Comparison of ENCODE assay signal across 10 cellular contexts in the genomic region with DNA sequence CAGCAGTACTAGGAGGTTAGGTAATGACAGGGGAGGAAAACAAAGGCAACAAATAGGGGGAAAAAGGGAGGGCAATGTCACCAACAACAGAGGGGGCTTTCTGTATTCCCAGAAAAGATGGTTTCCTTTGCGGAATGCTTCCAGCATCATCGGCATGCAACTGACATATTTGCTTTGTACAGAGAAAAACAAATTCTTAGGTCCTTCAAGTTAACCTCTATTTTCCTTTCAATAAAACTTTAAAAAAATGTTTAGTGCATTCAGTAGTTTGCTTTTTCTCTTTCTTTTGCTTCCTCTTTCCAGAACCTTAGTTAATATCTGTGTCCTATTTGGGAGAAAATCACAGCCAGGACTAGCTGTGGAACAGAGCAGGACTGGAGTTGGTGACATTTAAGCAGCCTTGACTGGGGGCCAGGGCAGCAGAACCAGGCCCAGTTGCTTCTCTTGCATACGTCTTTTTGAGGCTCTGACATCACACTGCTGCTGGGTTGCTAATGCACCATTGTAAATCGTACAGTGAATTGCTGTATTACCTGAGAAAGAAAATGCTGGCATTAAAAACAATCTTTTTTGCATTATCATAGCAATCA.
DNase-seq lines count a peak whose midpoint lies in the region; ATAC-seq, FAIRE-seq and TF ChIP-seq lines count a peak whose summit lies in the region.
"Had no signal": no experiment of that assay in that cellular context is flagged by ENCODE, and none has a peak within 500 bp of the region (broad histone marks: within the 10 kb centered on the region; RNA-seq: fewer than 3 reads in every experiment).

No MANE protein-coding gene starts in this region.

- H3K27ac ChIP-seq in astrocyte (ENCODE audit: low read depth, low read length) (no peak overlapping the region), temporal lobe (ENCODE audit: low read depth, low read length) (peak overlapping the region; percentile 94)
- no peak overlapping the region for H3K27ac ChIP-seq in CD8-positive, alpha-beta memory T cell (ENCODE audit: low read depth, low read length)
- H3K27ac ChIP-seq: heart right ventricle had no signal

- H3K9me3 ChIP-seq in astrocyte (ENCODE audit: insufficient read depth, low read depth, low read length), result no peaks in the 10 kb centered on the region
- H3K9me3 ChIP-seq in CD8-positive, alpha-beta memory T cell (ENCODE audit: low read length), result no peaks in the 10 kb centered on the region
- H3K9me3 ChIP-seq: heart right ventricle had no signal

- ATAC-seq in activated naive CD8-positive, alpha-beta T cell treated with anti-CD3 and anti-CD28 coated beads, Interleukin-2, amount 50 U/mL, for 24 hours, result no peak
- ATAC-seq in HG02642 (IDR thresholded peaks at IDR 0.05; ENCODE audit: poor library complexity, unreplicated experiment), result no peak
- ATAC-seq in HG02763 (IDR thresholded peaks at IDR 0.05; ENCODE audit: unreplicated experiment), result no peak
- ATAC-seq: heart right ventricle had no signal

- H4K20me1 ChIP-seq in astrocyte (ENCODE audit: insufficient read depth, low read length), result no peaks in the 10 kb centered on the region

- H3K4me1 ChIP-seq in astrocyte (ENCODE audit: insufficient read depth, low read length), result no peaks in the 10 kb centered on the region
- no peaks in the 10 kb centered on the region for H3K4me1 ChIP-seq in CD8-positive, alpha-beta memory T cell (ENCODE audit: insufficient read depth, low read length)

- H3K36me3 ChIP-seq in astrocyte (ENCODE audit: insufficient read depth, low read length), result no peaks in the 10 kb centered on the region
- H3K36me3 ChIP-seq in CD8-positive, alpha-beta memory T cell (ENCODE audit: insufficient read depth, low read length), result no peaks in the 10 kb centered on the region
- H3K36me3 ChIP-seq: heart right ventricle had no signal

- no peak for TF ChIP-seq CTCF in astrocyte (IDR thresholded peaks at IDR 0.05; ENCODE audit: insufficient read depth, low read depth, low read length)

- H3K4me3 ChIP-seq in astrocyte (ENCODE audit: insufficient read depth, low read depth, low read length), result peak overlapping the region; percentile 43
- H3K4me3 ChIP-seq in CD8-positive, alpha-beta memory T cell (ENCODE audit: low read length), result no peak overlapping the region

- FAIRE-seq in astrocyte (lab: Jason Lieb, UNC), result no peak

- peaks cover 53% of the 10 kb centered on the region for H3K27me3 Mint-ChIP-seq in activated naive CD8-positive, alpha-beta T cell treated with anti-CD3 and anti-CD28 coated beads for 36 hours
- H3K27me3 Mint-ChIP-seq in activated naive CD8-positive, alpha-beta T cell treated with anti-CD3 and anti-CD28 coated beads, Interleukin-2, amount 50 U/mL, for 24 hours, result peaks cover 33% of the 10 kb centered on the region
- no peaks in the 10 kb centered on the region for H3K27me3 Mint-ChIP-seq in astrocyte (ENCODE audit: low read depth, unreplicated experiment)
- peaks cover 15 to 46% of the 10 kb centered on the region in 2 donors for H3K27me3 Mint-ChIP-seq in CD8-positive, alpha-beta memory T cell

- CTCF ChIA-PET in CD8-positive, alpha-beta memory T cell (lab: Charles Lee), result no interaction called here

- no peaks in the 10 kb centered on the region for H3K9me3 Mint-ChIP-seq in activated naive CD8-positive, alpha-beta T cell treated with anti-CD3 and anti-CD28 coated beads for 36 hours
- H3K9me3 Mint-ChIP-seq in activated naive CD8-positive, alpha-beta T cell treated with anti-CD3 and anti-CD28 coated beads, Interleukin-2, amount 50 U/mL, for 24 hours, result no peaks in the 10 kb centered on the region
- H3K9me3 Mint-ChIP-seq in astrocyte (ENCODE audit: unreplicated experiment), result no peaks in the 10 kb centered on the region
- H3K9me3 Mint-ChIP-seq in CD8-positive, alpha-beta memory T cell, result peaks cover 0 to 4% (median 0%) of the 10 kb centered on the region in 5 donors

- H2AFZ ChIP-seq in astrocyte (ENCODE audit: low read depth, low read length), result peak overlapping the region; percentile 62

- no peak for DNase-seq in activated naive CD8-positive, alpha-beta T cell treated with anti-CD3 and anti-CD28 coated beads for 36 hours
- no peak for DNase-seq in activated naive CD8-positive, alpha-beta T cell treated with anti-CD3 and anti-CD28 coated beads, Interleukin-2, amount 50 U/mL, for 24 hours
- DNase-seq in astrocyte (ENCODE audit: low read depth), result no peak
- peak; percentile 20 for DNase-seq in left kidney (ENCODE audit: low read depth, low spot score)
- no peak for DNase-seq in CD8-positive, alpha-beta memory T cell
- DNase-seq: activated CD4-positive, alpha-beta T cell treated with anti-CD3 and anti-CD28 coated beads for 48 hours; heart right ventricle had no signal

- POLR2A ChIA-PET in CD8-positive, alpha-beta memory T cell (lab: Charles Lee), result no interaction called here

- no peak overlapping the region for H3K27ac Mint-ChIP-seq in activated naive CD8-positive, alpha-beta T cell treated with anti-CD3 and anti-CD28 coated beads for 36 hours
- no peak overlapping the region for H3K27ac Mint-ChIP-seq in activated naive CD8-positive, alpha-beta T cell treated with anti-CD3 and anti-CD28 coated beads, Interleukin-2, amount 50 U/mL, for 24 hours
- H3K27ac Mint-ChIP-seq in astrocyte (ENCODE audit: unreplicated experiment), result peak overlapping the region; percentile 95
- H3K27ac Mint-ChIP-seq in CD8-positive, alpha-beta memory T cell, result no peak overlapping the region

- H3K4me1 Mint-ChIP-seq in activated naive CD8-positive, alpha-beta T cell treated with anti-CD3 and anti-CD28 coated beads for 36 hours, result peaks cover 4% of the 10 kb centered on the region
- H3K4me1 Mint-ChIP-seq in activated naive CD8-positive, alpha-beta T cell treated with anti-CD3 and anti-CD28 coated beads, Interleukin-2, amount 50 U/mL, for 24 hours, result peaks cover 8% of the 10 kb centered on the region
- H3K4me1 Mint-ChIP-seq in astrocyte (ENCODE audit: low read depth, unreplicated experiment), result peaks cover 8% of the 10 kb centered on the region
- peaks cover 6 to 20% (median 6%) of the 10 kb centered on the region in 3 donors for H3K4me1 Mint-ChIP-seq in CD8-positive, alpha-beta memory T cell

- peak overlapping the region; percentile 94 for H3K4me2 ChIP-seq in astrocyte (ENCODE audit: low read length)

- no peaks in the 10 kb centered on the region for H3K79me2 ChIP-seq in astrocyte (ENCODE audit: insufficient read depth, low read length)

- H3K4me3 Mint-ChIP-seq in activated naive CD8-positive, alpha-beta T cell treated with anti-CD3 and anti-CD28 coated beads for 36 hours, result peak overlapping the region; percentile 14
- no peak overlapping the region for H3K4me3 Mint-ChIP-seq in activated naive CD8-positive, alpha-beta T cell treated with anti-CD3 and anti-CD28 coated beads, Interleukin-2, amount 50 U/mL, for 24 hours
- H3K4me3 Mint-ChIP-seq in astrocyte (ENCODE audit: unreplicated experiment), result peak overlapping the region; percentile 87
- peak overlapping the region in 2 of 7 donors; percentile 20 to 54 for H3K4me3 Mint-ChIP-seq in CD8-positive, alpha-beta memory T cell

- no peak overlapping the region for H3K9ac ChIP-seq in astrocyte (ENCODE audit: low read length)

- H3K36me3 Mint-ChIP-seq in activated naive CD8-positive, alpha-beta T cell treated with anti-CD3 and anti-CD28 coated beads for 36 hours, result no peaks in the 10 kb centered on the region
- no peaks in the 10 kb centered on the region for H3K36me3 Mint-ChIP-seq in activated naive CD8-positive, alpha-beta T cell treated with anti-CD3 and anti-CD28 coated beads, Interleukin-2, amount 50 U/mL, for 24 hours (ENCODE audit: low read depth)
- H3K36me3 Mint-ChIP-seq in astrocyte (ENCODE audit: low read depth, unreplicated experiment), result no peaks in the 10 kb centered on the region
- no peaks in the 10 kb centered on the region for H3K36me3 Mint-ChIP-seq in CD8-positive, alpha-beta memory T cell

- no peaks in the 10 kb centered on the region for H3K27me3 ChIP-seq in astrocyte (ENCODE audit: insufficient read depth, low read length)
- peaks cover 7% of the 10 kb centered on the region for H3K27me3 ChIP-seq in CD8-positive, alpha-beta memory T cell (ENCODE audit: insufficient read depth, low read length, poor library complexity, severe bottlenecking)
